Comparison of ENCODE assay signal across 17 cellular contexts in genomic region chr14:79229383-79229875, GRCh38.
"Had no signal": no experiment of that assay in that cellular context is flagged by ENCODE, and none has a peak within 500 bp of the region (broad histone marks: within the 10 kb centered on the region; RNA-seq: fewer than 3 reads in every experiment).

No MANE protein-coding gene starts in this region.

- H3K4me3 Mint-ChIP-seq: activated CD4-positive, alpha-beta T cell treated with anti-CD3 and anti-CD28 coated beads, Interleukin-2, amount 10 ng/mL, durations not matched to agents 24 days and 14 days; activated CD8-positive, alpha-beta T cell treated with anti-CD3 and anti-CD28 coated beads, Interleukin-2, amount 10 ng/mL, durations not matched to agents 7 days and 5 days; activated naive CD8-positive, alpha-beta T cell; activated T-cell treated with anti-CD3 and anti-CD28 coated beads, Interleukin-2, amount 50 U/mL, for 72 hours; brain; central memory CD8-positive, alpha-beta T cell; nephron; T-cell had no signal

- H3K27ac ChIP-seq: coronary artery, stomach, testis, upper lobe of right lung had no signal

- H3K4me1 Mint-ChIP-seq: activated CD4-positive, alpha-beta T cell treated with anti-CD3 and anti-CD28 coated beads, Interleukin-2, amount 10 ng/mL, durations not matched to agents 24 days and 14 days; central memory CD8-positive, alpha-beta T cell; nephron; T-cell had no signal

- H3K4me3 ChIP-seq: coronary artery, stomach, testis, upper lobe of right lung had no signal

- DNase-seq: activated CD4-positive, alpha-beta T cell treated with anti-CD3 and anti-CD28 coated beads, Interleukin-2, amount 10 ng/mL, durations not matched to agents 24 days and 14 days; activated CD8-positive, alpha-beta memory T cell treated with anti-CD3 and anti-CD28 coated beads, Interleukin-2, amount 50 U/mL, for 4 hours; activated CD8-positive, alpha-beta T cell treated with anti-CD3 and anti-CD28 coated beads, Interleukin-2, amount 10 ng/mL, durations not matched to agents 7 days and 5 days; activated gamma-delta T cell; activated T-cell treated with anti-CD3 and anti-CD28 coated beads, Interleukin-2, amount 50 U/mL, for 72 hours; kidney; stimulated activated CD4-positive, alpha-beta T cell treated with anti-CD3 and anti-CD28 coated beads, Interleukin-1b, Interleukin-23, amount 100 ng/mL, for 48 hours; stomach; T-cell; testis; upper lobe of right lung had no signal

- ATAC-seq: activated CD8-positive, alpha-beta T cell treated with anti-CD3 and anti-CD28 coated beads, Interleukin-2, amount 10 ng/mL, durations not matched to agents 7 days and 5 days; activated T-cell treated with anti-CD3 and anti-CD28 coated beads, Interleukin-2, amount 50 U/mL, for 72 hours; esophagus mucosa; T-cell; upper lobe of right lung had no signal

- H3K4me1 ChIP-seq: testis, upper lobe of right lung had no signal

- H3K27ac Mint-ChIP-seq: activated CD4-positive, alpha-beta T cell treated with anti-CD3 and anti-CD28 coated beads, Interleukin-2, amount 10 ng/mL, durations not matched to agents 24 days and 14 days; activated CD8-positive, alpha-beta T cell treated with anti-CD3 and anti-CD28 coated beads, Interleukin-2, amount 10 ng/mL, durations not matched to agents 7 days and 5 days; activated naive CD8-positive, alpha-beta T cell; activated T-cell treated with anti-CD3 and anti-CD28 coated beads, Interleukin-2, amount 50 U/mL, for 72 hours; brain; nephron; T-cell had no signal

- H3K9me3 Mint-ChIP-seq: nephron had no signal

- H3K36me3 ChIP-seq: stomach, upper lobe of right lung had no signal

- H3K27me3 ChIP-seq: stomach, testis, upper lobe of right lung had no signal

- H3K27me3 Mint-ChIP-seq: activated CD4-positive, alpha-beta T cell treated with anti-CD3 and anti-CD28 coated beads, Interleukin-2, amount 10 ng/mL, durations not matched to agents 24 days and 14 days; central memory CD8-positive, alpha-beta T cell had no signal

- H3K36me3 Mint-ChIP-seq: activated naive CD8-positive, alpha-beta T cell; brain; T-cell had no signal
